ENCODE assay signal across 8 cellular contexts in genomic region chr7:158824028-158824427, GRCh38. TPM values are rescaled to one million over a fixed set of nuclear protein-coding genes. Genes with fewer than 3 reads are reported as not detected.
DNase-seq lines count a peak whose midpoint lies in the region; ATAC-seq and TF ChIP-seq lines count a peak whose summit lies in the region.

No MANE protein-coding gene starts in this region.

- H3K27me3 Mint-ChIP-seq in CD4-positive, alpha-beta T cell = no peaks in the 10 kb centered on the region
- no peaks in the 10 kb centered on the region for H3K27me3 Mint-ChIP-seq in activated CD4-positive, alpha-beta memory T cell treated with anti-CD3 and anti-CD28 coated beads, Interleukin-2, amount 10 ng/mL, durations not matched to agents 7 days and 5 days
- H3K27me3 Mint-ChIP-seq in osteocyte (ENCODE audit: unreplicated experiment) = no peaks in the 10 kb centered on the region

- TF ChIP-seq EP300 in tibial nerve (IDR thresholded peaks at IDR 0.05) = peak in 1 of 2 donors; percentile 10

- H3K4me1 ChIP-seq in tibial nerve = peaks cover 0 to 77% (median 41%) of the 10 kb centered on the region in 4 donors

- TF ChIP-seq POLR2A in tibial nerve (IDR thresholded peaks at IDR 0.05) = no peak

- no peak for TF ChIP-seq CTCF in CD4-positive, alpha-beta T cell (IDR thresholded peaks at IDR 0.05)
- TF ChIP-seq CTCF in osteocyte (IDR thresholded peaks at IDR 0.05) (no peak), tibial nerve (IDR thresholded peaks at IDR 0.05) (no peak), WERI-Rb-1 (IDR thresholded peaks at IDR 0.05; ENCODE audit: low read depth, low read length) (no peak)

- intact Hi-C loops in CD4-positive, alpha-beta T cell (cut with DNase I, micrococcal nuclease) = loop anchor here in 1 of 2 experiments (1.0 to 10.0 kb wide), 2 partner anchors 11 to 119 kb away; partner anchors contain the start of gene NCAPG2

- H3K4me1 Mint-ChIP-seq in CD4-positive, alpha-beta T cell (ENCODE audit: low read depth) = peaks cover 70% of the 10 kb centered on the region
- H3K4me1 Mint-ChIP-seq in activated CD4-positive, alpha-beta memory T cell treated with anti-CD3 and anti-CD28 coated beads, Interleukin-2, amount 10 ng/mL, durations not matched to agents 7 days and 5 days = peaks cover 67% of the 10 kb centered on the region
- peaks cover 70% of the 10 kb centered on the region for H3K4me1 Mint-ChIP-seq in osteocyte (ENCODE audit: unreplicated experiment)

- H3K4me3 Mint-ChIP-seq in CD4-positive, alpha-beta T cell = peak overlapping the region; percentile 84
- H3K4me3 Mint-ChIP-seq in activated CD4-positive, alpha-beta memory T cell treated with anti-CD3 and anti-CD28 coated beads, Interleukin-2, amount 10 ng/mL, durations not matched to agents 7 days and 5 days = peak overlapping the region; percentile 42
- H3K4me3 Mint-ChIP-seq in osteocyte (ENCODE audit: unreplicated experiment) = peak overlapping the region; percentile 35

- H3K36me3 ChIP-seq in tibial nerve = no peaks in the 10 kb centered on the region
- H3K36me3 ChIP-seq in WERI-Rb-1 = no peaks in the 10 kb centered on the region

- peak in 6 of 10 experiments; percentile 41 to 64 (median 48) for DNase-seq in CD4-positive, alpha-beta T cell
- peak; percentile 85 for DNase-seq in activated CD4-positive, alpha-beta memory T cell treated with anti-CD3 and anti-CD28 coated beads, Interleukin-2, amount 10 ng/mL, durations not matched to agents 7 days and 5 days
- no peak for DNase-seq in osteocyte (ENCODE audit: extremely low spot score, unreplicated experiment)
- no peak for DNase-seq in AG08396 (ENCODE audit: low spot score)
- no peak for DNase-seq in tibial nerve (ENCODE audit: low spot score in 2 of 2)
- DNase-seq in WERI-Rb-1 = no peak

- H3K36me3 Mint-ChIP-seq in CD4-positive, alpha-beta T cell (ENCODE audit: low read depth) = peaks cover 29% of the 10 kb centered on the region
- peaks cover 36% of the 10 kb centered on the region for H3K36me3 Mint-ChIP-seq in activated CD4-positive, alpha-beta memory T cell treated with anti-CD3 and anti-CD28 coated beads, Interleukin-2, amount 10 ng/mL, durations not matched to agents 7 days and 5 days (ENCODE audit: low read depth)
- H3K36me3 Mint-ChIP-seq in osteocyte (ENCODE audit: unreplicated experiment) = peaks cover 8% of the 10 kb centered on the region

- WGBS in tibial nerve, 2 donors = 47 to 50% methylated on average over 4 of the region's 4 CpGs

- peak overlapping the region; percentile 90 for H3K27ac Mint-ChIP-seq in CD4-positive, alpha-beta T cell
- peak overlapping the region; percentile 76 for H3K27ac Mint-ChIP-seq in activated CD4-positive, alpha-beta memory T cell treated with anti-CD3 and anti-CD28 coated beads, Interleukin-2, amount 10 ng/mL, durations not matched to agents 7 days and 5 days
- H3K27ac Mint-ChIP-seq in osteocyte (ENCODE audit: unreplicated experiment) = peak overlapping the region; percentile 73

- CTCF ChIA-PET in CD4-positive, alpha-beta T cell (lab: Charles Lee) = interaction anchor here (0.7 to 2.0 kb wide), 2 partner anchors 9 to 12 kb away, joined by 3 to 6 read pairs; no protein-coding TSS in a partner anchor
- CTCF ChIA-PET in activated CD4-positive, alpha-beta memory T cell treated with anti-CD3 and anti-CD28 coated beads, Interleukin-2, amount 10 ng/mL, durations not matched to agents 7 days and 5 days (lab: Charles Lee) = interaction anchor here (0.8 to 1.5 kb wide), 5 partner anchors 12 to 153 kb away, joined by 3 to 7 read pairs (median 3); no protein-coding TSS in a partner anchor

- POLR2A ChIA-PET in CD4-positive, alpha-beta T cell (lab: Charles Lee) = interaction anchor here (0.9 to 10.0 kb wide), 12 partner anchors 9 to 119 kb away, joined by 3 to 256 read pairs (median 7); partner anchors contain the start of genes DYNC2I1 and NCAPG2
- POLR2A ChIA-PET in activated CD4-positive, alpha-beta memory T cell treated with anti-CD3 and anti-CD28 coated beads, Interleukin-2, amount 10 ng/mL, durations not matched to agents 7 days and 5 days (lab: Charles Lee) = interaction anchor here (0.6 to 10.8 kb wide), 11 partner anchors 8 to 123 kb away, joined by 3 to 134 read pairs (median 4); partner anchors contain the start of gene NCAPG2

- H3K27me3 ChIP-seq in CD4-positive, alpha-beta T cell (ENCODE audit: control insufficient read depth, insufficient read depth, low read length) = no peaks in the 10 kb centered on the region
- H3K27me3 ChIP-seq in tibial nerve (no peaks in the 10 kb centered on the region), WERI-Rb-1 (ENCODE audit: insufficient read depth, low read depth, severe bottlenecking) (no peaks in the 10 kb centered on the region)

- no peaks in the 10 kb centered on the region for H3K9me3 ChIP-seq in CD4-positive, alpha-beta T cell (ENCODE audit: control insufficient read depth, low read length)
- no peaks in the 10 kb centered on the region for H3K9me3 ChIP-seq in tibial nerve
- H3K9me3 ChIP-seq in WERI-Rb-1 (ENCODE audit: severe bottlenecking) = no peaks in the 10 kb centered on the region

- H3K4me3 ChIP-seq in tibial nerve (no peak overlapping the region), WERI-Rb-1 (ENCODE audit: low read depth, low read length) (no peak overlapping the region)

- H3K27ac ChIP-seq in CD4-positive, alpha-beta T cell (ENCODE audit: low read depth, low read length) = no peak overlapping the region
- peak overlapping the region in 2 of 4 donors; percentile 5 for H3K27ac ChIP-seq in tibial nerve
- no peak overlapping the region for H3K27ac ChIP-seq in WERI-Rb-1

- ATAC-seq in CD4-positive, alpha-beta T cell (ENCODE audit: poor library complexity) = peak; percentile 75
- ATAC-seq in GM21367 (IDR thresholded peaks at IDR 0.05; ENCODE audit: unreplicated experiment) (peak; percentile 77), HG03469 (IDR thresholded peaks at IDR 0.05; ENCODE audit: unreplicated experiment) (peak; percentile 81)

- no peaks in the 10 kb centered on the region for H3K9me3 Mint-ChIP-seq in CD4-positive, alpha-beta T cell
- no peaks in the 10 kb centered on the region for H3K9me3 Mint-ChIP-seq in activated CD4-positive, alpha-beta memory T cell treated with anti-CD3 and anti-CD28 coated beads, Interleukin-2, amount 10 ng/mL, durations not matched to agents 7 days and 5 days
- H3K9me3 Mint-ChIP-seq in osteocyte (ENCODE audit: unreplicated experiment) = no peaks in the 10 kb centered on the region

RNA-seq across cellular contexts. Expression of gene ESYT2, which starts 5.3 kb away (rescaled TPM):
- total RNA-seq in CD4-positive, alpha-beta T cell = 100 to 1,000 TPM; 106 to 112 TPM
- total RNA-seq in activated CD4-positive, alpha-beta memory T cell treated with anti-CD3 and anti-CD28 coated beads, Interleukin-2, amount 10 ng/mL, durations not matched to agents 7 days and 5 days = 100 to 1,000 TPM; 128 to 133 TPM
- 146 and 156 TPM in 2 replicates for total RNA-seq in osteocyte
- 100 to 1,000 TPM in 3 of 4 donors, 10 to 100 TPM in 1; 91.0 to 124 (median 114) TPM for total RNA-seq in tibial nerve

RNA-seq across cellular contexts. Expression of gene DYNC2I1, which starts 32.3 kb away (rescaled TPM):
- total RNA-seq in CD4-positive, alpha-beta T cell = 10 to 100 TPM; 12.9 to 14.1 TPM
- total RNA-seq in activated CD4-positive, alpha-beta memory T cell treated with anti-CD3 and anti-CD28 coated beads, Interleukin-2, amount 10 ng/mL, durations not matched to agents 7 days and 5 days = 10 to 100 TPM; 12.2 to 16.1 TPM
- total RNA-seq in osteocyte (23.7 and 24.8 TPM in 2 replicates), tibial nerve (10 to 100 TPM; 19.2 to 41.4 (median 25.9) TPM)

Comparison
In these comparisons a context has a peak if more than half of its experiments do, and no peak if none do; other contexts are left out.
1. DNase-seq: peak in CD4-positive, alpha-beta T cell (6 of 10) and activated CD4-positive, alpha-beta memory T cell treated with anti-CD3 and anti-CD28 coated beads, Interleukin-2, amount 10 ng/mL, durations not matched to agents 7 days and 5 days (single experiment); none in osteocyte (single experiment), AG08396 (single experiment), tibial nerve (0 of 2) and WERI-Rb-1 (single experiment).
2. Peak in every context shown above with its lines, with median percentiles within 50 percentile points of each other: ATAC-seq, H3K27ac Mint-ChIP-seq and H3K4me3 Mint-ChIP-seq.